8 cellular contexts compared by ENCODE assay signal in the genomic region with DNA sequence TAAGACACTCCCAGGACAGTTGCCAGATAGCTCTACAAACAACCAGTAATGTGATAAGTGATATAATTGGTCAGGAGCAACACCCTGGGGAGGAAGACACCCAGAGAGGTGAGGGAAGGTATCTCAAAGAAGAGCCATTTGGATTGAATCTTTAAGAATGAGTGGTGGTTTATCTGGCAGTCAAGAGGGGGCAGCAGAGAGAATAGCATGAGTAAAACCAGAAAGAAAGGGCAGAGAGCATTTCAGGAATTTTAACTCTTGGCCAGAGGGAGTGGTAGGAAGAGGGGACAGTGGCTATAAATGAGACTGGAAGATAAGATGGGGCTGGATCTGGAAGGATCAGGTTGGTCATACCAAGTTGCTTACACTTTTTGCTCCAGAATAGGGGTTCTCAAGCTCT. TPM values are rescaled to one million over a fixed set of nuclear protein-coding genes. Genes with fewer than 3 reads are reported as not detected.
A peak's percentile ranks its signal among the peaks of the same experiment; 100 is the strongest.
DNase-seq lines count a peak whose midpoint lies in the region; ATAC-seq and TF ChIP-seq lines count a peak whose summit lies in the region.

No MANE protein-coding gene starts in this region.

- H3K27me3 ChIP-seq in foreskin keratinocyte (no peaks in the 10 kb centered on the region), stomach (no peaks in the 10 kb centered on the region)
- H3K27me3 ChIP-seq in effector memory CD4-positive, alpha-beta T cell (replicated peaks; ENCODE audit: control insufficient read depth, insufficient read depth, low read length, poor library complexity, severe bottlenecking) = no peaks in the 10 kb centered on the region

- no peaks in the 10 kb centered on the region for H3K27me3 Mint-ChIP-seq in activated T-cell treated with anti-CD3 and anti-CD28 coated beads, Interleukin-2, amount 50 U/mL, for 4 hours (ENCODE audit: low read depth)

- H3K4me1 ChIP-seq in foreskin keratinocyte (no peaks in the 10 kb centered on the region), stomach (peaks cover 0 to 4% (median 2%) of the 10 kb centered on the region in 4 donors)
- peaks cover 1% of the 10 kb centered on the region for H3K4me1 ChIP-seq in effector memory CD4-positive, alpha-beta T cell (ENCODE audit: control insufficient read depth, insufficient read depth, low read length, poor library complexity, severe bottlenecking)

- TF ChIP-seq EP300 in stomach (IDR thresholded peaks at IDR 0.05) = no peak

- peak; percentile 44; the same call in 1 of the 2 replicates for TF ChIP-seq CTCF in LNCAP (IDR thresholded peaks at IDR 0.05)
- peak; percentile 61 for TF ChIP-seq CTCF in foreskin keratinocyte (conservative IDR thresholded peaks at IDR 0.05)
- TF ChIP-seq CTCF in stomach (IDR thresholded peaks at IDR 0.05) = peak in 5 of 7 experiments; percentile 16 to 32 (median 22)

- H3K4me1 Mint-ChIP-seq in activated T-cell treated with anti-CD3 and anti-CD28 coated beads, Interleukin-2, amount 50 U/mL, for 4 hours (ENCODE audit: low read depth) = peaks cover 5% of the 10 kb centered on the region

- no peaks in the 10 kb centered on the region for H3K36me3 ChIP-seq in stomach
- no peaks in the 10 kb centered on the region for H3K36me3 ChIP-seq in effector memory CD4-positive, alpha-beta T cell (ENCODE audit: control insufficient read depth, insufficient read depth, low read length)

- no peak overlapping the region for H3K27ac ChIP-seq in foreskin keratinocyte
- H3K27ac ChIP-seq in stomach = no peak overlapping the region
- no peak overlapping the region for H3K27ac ChIP-seq in effector memory CD4-positive, alpha-beta T cell (ENCODE audit: insufficient read depth, low read length, poor library complexity, severe bottlenecking)

- no peaks in the 10 kb centered on the region for H3K9me3 Mint-ChIP-seq in activated T-cell treated with anti-CD3 and anti-CD28 coated beads, Interleukin-2, amount 50 U/mL, for 4 hours

- intact Hi-C loops in stomach (cut with DNase I; ENCODE audit: low total_unique reads) = no loop called here

- no peak for DNase-seq in activated T-cell treated with anti-CD3 and anti-CD28 coated beads, Interleukin-2, amount 50 U/mL, for 4 hours
- DNase-seq in activated T-cell treated with anti-CD3 and anti-CD28 coated beads for 4 hours (no peak), SKM-1 (lab: John Stamatoyannopoulos, UW; ENCODE audit: unreplicated experiment) (peak; percentile 45), foreskin keratinocyte (peak in 1 of 2 donors; percentile 31), stomach (no peak), cerebellar nuclear complex (lab: John Stamatoyannopoulos, UW) (no peak)
- DNase-seq in effector memory CD4-positive, alpha-beta T cell = no peak

- no peak overlapping the region for H3K4me3 ChIP-seq in stomach
- H3K4me3 ChIP-seq in effector memory CD4-positive, alpha-beta T cell (ENCODE audit: insufficient read depth, low read depth, low read length, poor library complexity, severe bottlenecking) = no peak overlapping the region

- H3K9me3 ChIP-seq in stomach = no peaks in the 10 kb centered on the region
- no peaks in the 10 kb centered on the region for H3K9me3 ChIP-seq in effector memory CD4-positive, alpha-beta T cell (ENCODE audit: control insufficient read depth, low read length)

- H3K36me3 Mint-ChIP-seq in activated T-cell treated with anti-CD3 and anti-CD28 coated beads, Interleukin-2, amount 50 U/mL, for 4 hours (ENCODE audit: insufficient read depth) = no peaks in the 10 kb centered on the region

- no peak for TF ChIP-seq POLR2A in stomach (IDR thresholded peaks at IDR 0.05)

- no peak overlapping the region for H3K4me3 Mint-ChIP-seq in activated T-cell treated with anti-CD3 and anti-CD28 coated beads, Interleukin-2, amount 50 U/mL, for 4 hours

- ATAC-seq in activated T-cell treated with anti-CD3 and anti-CD28 coated beads, Interleukin-2, amount 50 U/mL, for 4 hours = peak; percentile 57 to 58
- peak; percentile 68 for ATAC-seq in foreskin keratinocyte

RNA-seq across cellular contexts. Expression of a gene that starts 5.9 kb away (rescaled TPM):
- total RNA-seq in activated T-cell treated with anti-CD3 and anti-CD28 coated beads, Interleukin-2, amount 50 U/mL, for 4 hours = 100 to 1,000 TPM; 100 to 131 (median 104) TPM
- total RNA-seq in foreskin keratinocyte = 7.5 and 16.3 TPM in 2 replicates
- 7.3 and 14.3 TPM in 2 replicates for polyA plus RNA-seq in foreskin keratinocyte
- total RNA-seq in stomach = 10 to 100 TPM; 14.3 to 35.3 (median 23.3) TPM
- 1 to 10 TPM; 7.6 to 9.3 (median 8.2) TPM for polyA plus RNA-seq in stomach

RNA-seq across cellular contexts. Expression of a gene that starts 59.6 kb away (rescaled TPM):
- under 1 TPM in 2 of 3 donors, not detected in 1; 0.14 to 0.18 TPM for total RNA-seq in activated T-cell treated with anti-CD3 and anti-CD28 coated beads, Interleukin-2, amount 50 U/mL, for 4 hours
- total RNA-seq in foreskin keratinocyte (0.07 TPM in 1 of 2 replicates, not detected in the other), stomach (10 to 100 TPM in 1 of 5 donors, not detected in 4; 33.6 TPM)
- polyA plus RNA-seq in foreskin keratinocyte (0.07 TPM in 1 of 2 replicates, not detected in the other), stomach (1 to 10 TPM; 1.5 to 2.0 (median 1.6) TPM)
